Comparison of ENCODE assay signal across 18 cellular contexts in genomic region chr4:145544998-145545397, GRCh38.
DNase-seq lines count a peak whose midpoint lies in the region; ATAC-seq, FAIRE-seq and TF ChIP-seq lines count a peak whose summit lies in the region.
"Had no signal": no experiment of that assay in that cellular context is flagged by ENCODE, and none has a peak within 500 bp of the region (broad histone marks: within the 10 kb centered on the region; RNA-seq: fewer than 3 reads in every experiment).

No MANE protein-coding gene starts in this region.

- H3K27ac ChIP-seq in heart right ventricle (peak overlapping the region in 6 of 10 donors; percentile 7 to 63 (median 45)), endothelial cell of umbilical vein (ENCODE audit: insufficient read depth, low read depth, low read length) (peak overlapping the region; percentile 98)
- H3K27ac ChIP-seq: C4-2B, right lobe of liver, testis had no signal

- H3K27me3 Mint-ChIP-seq in nephron (ENCODE audit: low read depth), result no peaks in the 10 kb centered on the region

- H3K36me3 ChIP-seq in heart right ventricle, result peaks cover 0 to 56% (median 7%) of the 10 kb centered on the region in 9 donors
- peaks cover 6 to 16% of the 10 kb centered on the region in 2 experiments for H3K36me3 ChIP-seq in endothelial cell of umbilical vein (ENCODE audit: control insufficient read depth in 2 of 2, extremely low read depth in 1 of 2, insufficient read depth in 2 of 2, low read length in 2 of 2)

- TF ChIP-seq CTCF in heart right ventricle (IDR thresholded peaks at IDR 0.05) (no peak), endothelial cell of umbilical vein (IDR thresholded peaks at IDR 0.05; ENCODE audit: extremely low read depth in 1 of 2, insufficient read depth in 1 of 2, low read depth in 1 of 2, low read length in 2 of 2) (no peak), nephron (IDR thresholded peaks at IDR 0.05; ENCODE audit: unreplicated experiment in 3 of 3) (no peak)

- H3K9ac ChIP-seq in endothelial cell of umbilical vein (replicated peaks; ENCODE audit: extremely low read depth, insufficient read depth, low read length), result peak overlapping the region; percentile 81

- TF ChIP-seq POLR2A in endothelial cell of umbilical vein (IDR thresholded peaks at IDR 0.05; ENCODE audit: low read depth, low read length), result no peak

- no peak for DNase-seq in heart right ventricle
- DNase-seq in cardiac septum (ENCODE audit: low spot score), result no peak
- DNase-seq in endothelial cell of umbilical vein (ENCODE audit: low read depth, low spot score), result peak; percentile 78
- no peak for DNase-seq in SHP77 (lab: John Stamatoyannopoulos, UW)
- DNase-seq: 8988T; activated CD4-positive, CD25-positive, alpha-beta regulatory T cell treated with anti-CD3 and anti-CD28 coated beads, Interleukin-2, amount 50 U/mL, for 72 hours; activated effector memory CD4-positive, alpha-beta T cell treated with anti-CD3 and anti-CD28 coated beads, Interleukin-2, amount 50 U/mL, for 16 hours; amniotic stem cell; NCI-H1105; NK-92 treated with Interleukin-12 subunit alpha and Interleukin-12 subunit beta, amount 100 ng/mL, for 24 hours; right lobe of liver; testis had no signal

- dilution Hi-C loops in endothelial cell of umbilical vein (cut with MboI; ENCODE audit: extremely low pct_ligation_motif_present, low sequenced_read_pairs), result no loop called here

- ATAC-seq in heart right ventricle, result no peak
- no peak for ATAC-seq in GM21723 (IDR thresholded peaks at IDR 0.05; ENCODE audit: unreplicated experiment)
- ATAC-seq in GM19397 (IDR thresholded peaks at IDR 0.05; ENCODE audit: unreplicated experiment), result no peak
- ATAC-seq in GM19035 (IDR thresholded peaks at IDR 0.05; ENCODE audit: unreplicated experiment), result no peak

- CTCF ChIA-PET in endothelial cell of umbilical vein (lab: Charles Lee), result interaction anchor here (1.1 to 4.7 kb wide), 9 partner anchors 12 to 328 kb away, joined by 3 to 24 read pairs (median 8); no protein-coding TSS in a partner anchor

- FAIRE-seq in endothelial cell of umbilical vein (lab: Jason Lieb, UNC), result peak; percentile 15

- no peak overlapping the region for H3K4me3 Mint-ChIP-seq in nephron
- H3K4me3 Mint-ChIP-seq: T-helper 1 cell treated with Interleukin-12 subunit alpha and Interleukin-12 subunit beta and Interleukin-4 antibody, amounts not matched to agents 30 μg/mL and 1 μg/mL, for 36 hours had no signal

- POLR2A ChIA-PET in endothelial cell of umbilical vein (lab: Charles Lee), result interaction anchor here (0.7 to 1.7 kb wide), 3 partner anchors 11 to 44 kb away, joined by 3 to 4 read pairs (median 3); no protein-coding TSS in a partner anchor

- H3K9me3 ChIP-seq in heart right ventricle (no peaks in the 10 kb centered on the region), endothelial cell of umbilical vein (replicated peaks; ENCODE audit: control insufficient read depth, insufficient read depth, low read length) (no peaks in the 10 kb centered on the region)
- H3K9me3 ChIP-seq: right lobe of liver, testis had no signal

- 48 to 64% methylated on average over 2 of the region's 2 CpGs for WGBS in heart right ventricle, 2 donors

- H4K20me1 ChIP-seq in endothelial cell of umbilical vein (replicated peaks; ENCODE audit: control insufficient read depth, extremely low read depth, insufficient read depth, low read length), result no peaks in the 10 kb centered on the region

- peak overlapping the region; percentile 82 to 90 (median 89) for H3K27ac Mint-ChIP-seq in nephron
- H3K27ac Mint-ChIP-seq: T-helper 1 cell treated with Interleukin-12 subunit alpha and Interleukin-12 subunit beta and Interleukin-4 antibody, amounts not matched to agents 30 μg/mL and 1 μg/mL, for 36 hours had no signal

- H3K9me1 ChIP-seq in endothelial cell of umbilical vein (replicated peaks; ENCODE audit: control insufficient read depth, extremely low read depth, insufficient read depth, low read length), result no peaks in the 10 kb centered on the region

- H3K4me2 ChIP-seq in endothelial cell of umbilical vein (ENCODE audit: insufficient read depth, low read length), result peak overlapping the region; percentile 92

- H3K4me1 Mint-ChIP-seq in nephron, result peaks cover 49% of the 10 kb centered on the region

- peaks cover 54% of the 10 kb centered on the region for H3K36me3 Mint-ChIP-seq in nephron (ENCODE audit: low read depth)

- intact Hi-C loops in heart right ventricle (cut with DNase I) (loop anchor here in 4 of 10 donors (5.0 kb wide), 3 partner anchors 43 to 63 kb away; partner anchors contain the start of gene SMAD1 (in 2 of the 4)), cardiac septum (cut with DNase I) (loop anchor here (5.0 kb wide), 1 partner anchor 38 kb away; no protein-coding TSS in a partner anchor), endothelial cell of umbilical vein (cut with micrococcal nuclease) (loop anchor here (1.0 to 5.0 kb wide), 4 partner anchors 20 to 388 kb away; no protein-coding TSS in a partner anchor)

- H3K79me2 ChIP-seq in endothelial cell of umbilical vein (ENCODE audit: control insufficient read depth, insufficient read depth, low read length), result peaks cover 16% of the 10 kb centered on the region

- peaks cover 0 to 58% (median 29%) of the 10 kb centered on the region in 9 donors for H3K4me1 ChIP-seq in heart right ventricle
- peaks cover 45% of the 10 kb centered on the region for H3K4me1 ChIP-seq in endothelial cell of umbilical vein (ENCODE audit: control insufficient read depth, extremely low read depth, insufficient read depth, low read length)
- H3K4me1 ChIP-seq: right lobe of liver, testis had no signal

- no peaks in the 10 kb centered on the region for H3K9me3 Mint-ChIP-seq in nephron
- H3K9me3 Mint-ChIP-seq: T-helper 1 cell treated with Interleukin-12 subunit alpha and Interleukin-12 subunit beta and Interleukin-4 antibody, amounts not matched to agents 30 μg/mL and 1 μg/mL, for 36 hours had no signal

- H3K27me3 ChIP-seq in heart right ventricle (no peaks in the 10 kb centered on the region), endothelial cell of umbilical vein (ENCODE audit: control insufficient read depth in 2 of 2, insufficient read depth in 2 of 2, low read length in 2 of 2) (no peaks in the 10 kb centered on the region)
- H3K27me3 ChIP-seq: right lobe of liver, testis had no signal

- H3K4me3 ChIP-seq in heart right ventricle, result no peak overlapping the region
- peak overlapping the region in 1 of 3 experiments; percentile 13 for H3K4me3 ChIP-seq in endothelial cell of umbilical vein (replicated peaks in 1 of 3; ENCODE audit: insufficient read depth in 1 of 3, low read depth in 1 of 3, low read length in 3 of 3)
- H3K4me3 ChIP-seq: right lobe of liver, testis had no signal

- no peak overlapping the region for H2AFZ ChIP-seq in endothelial cell of umbilical vein (ENCODE audit: low read depth, low read length)

- BruUV-seq in endothelial cell of umbilical vein (replicated peaks; lab: Mats Ljungman, UMichigan), result no TSS peak

TF ChIP-seq in endothelial cell of umbilical vein, 7 proteins besides CTCF, POLR2A, EP300 and RAD21:
- TF ChIP-seq MAX (IDR thresholded peaks at IDR 0.05; ENCODE audit: insufficient read depth, insufficient read length), result no peak
- TF ChIP-seq FOS (IDR thresholded peaks at IDR 0.05; ENCODE audit: borderline replicate concordance, insufficient read depth, low read length), result no peak
- TF ChIP-seq MYC (IDR thresholded peaks at IDR 0.05; ENCODE audit: low read depth, low read length), result no peak
- no peak for TF ChIP-seq GATA2 (IDR thresholded peaks at IDR 0.05; ENCODE audit: insufficient read depth, insufficient read length, low read depth, low read length)
